In the genomic region with DNA sequence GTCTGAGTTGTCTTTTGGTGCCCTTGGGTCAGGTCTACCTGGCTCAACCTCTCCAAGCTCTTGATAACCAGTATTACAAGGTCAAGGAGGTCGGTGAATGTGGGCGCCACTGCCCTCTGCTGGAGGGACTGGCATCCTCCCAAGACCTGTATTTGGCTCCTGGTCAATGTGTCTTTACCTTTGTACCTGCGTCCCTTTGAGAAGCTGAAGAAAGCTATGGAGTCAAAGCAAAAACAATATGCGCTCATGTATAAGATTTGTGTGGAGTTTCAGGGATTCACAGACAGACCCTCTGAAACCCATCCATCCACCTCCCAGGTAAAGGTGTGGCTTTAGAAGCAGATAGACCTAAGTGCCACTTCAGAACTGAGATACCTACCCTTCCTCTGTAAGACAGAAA, we compare ENCODE assay signal across 8 cellular contexts.
DNase-seq lines count a peak whose midpoint lies in the region; ATAC-seq, FAIRE-seq and TF ChIP-seq lines count a peak whose summit lies in the region.

No MANE protein-coding gene starts in this region.

- ATAC-seq in GM18861 (IDR thresholded peaks at IDR 0.05; ENCODE audit: unreplicated experiment), result no peak

- no peak overlapping the region for H3K27ac Mint-ChIP-seq in activated T-helper 2 cell treated with anti-CD3 and anti-CD28 coated beads, Interferon-gamma antibody, Interleukin-2, Interleukin-4, amounts not matched to agents 10 μg/mL and 5 μg/mL and 100 μg/mL, durations not matched to agents 14 hours and 24 hours and 36 hours

- intact Hi-C loops in activated T-helper 2 cell treated with anti-CD3 and anti-CD28 coated beads, Interferon-gamma antibody, Interleukin-2, Interleukin-4, amounts not matched to agents 10 μg/mL and 5 μg/mL and 100 μg/mL, durations not matched to agents 14 hours and 24 hours and 36 hours (cut with micrococcal nuclease), result loop anchor here (1.0 to 5.0 kb wide), 3 partner anchors 95 to 240 kb away; no protein-coding TSS in a partner anchor
- intact Hi-C loops in cardiac septum (cut with DNase I), result loop anchor here (5.0 kb wide), 1 partner anchor 190 kb away; no protein-coding TSS in a partner anchor

- peak; percentile 91 for TF ChIP-seq CTCF in GM20000 (IDR thresholded peaks at IDR 0.05; ENCODE audit: extremely low read depth, missing control alignments)

- H3K4me1 Mint-ChIP-seq in activated T-helper 2 cell treated with anti-CD3 and anti-CD28 coated beads, Interferon-gamma antibody, Interleukin-2, Interleukin-4, amounts not matched to agents 10 μg/mL and 5 μg/mL and 100 μg/mL, durations not matched to agents 14 hours and 24 hours and 36 hours (ENCODE audit: low read depth), result peaks cover 11% of the 10 kb centered on the region

- no peaks in the 10 kb centered on the region for H3K36me3 Mint-ChIP-seq in activated T-helper 2 cell treated with anti-CD3 and anti-CD28 coated beads, Interferon-gamma antibody, Interleukin-2, Interleukin-4, amounts not matched to agents 10 μg/mL and 5 μg/mL and 100 μg/mL, durations not matched to agents 14 hours and 24 hours and 36 hours (ENCODE audit: low read depth)

- no peaks in the 10 kb centered on the region for H3K9me3 Mint-ChIP-seq in activated T-helper 2 cell treated with anti-CD3 and anti-CD28 coated beads, Interferon-gamma antibody, Interleukin-2, Interleukin-4, amounts not matched to agents 10 μg/mL and 5 μg/mL and 100 μg/mL, durations not matched to agents 14 hours and 24 hours and 36 hours

- H3K27me3 Mint-ChIP-seq in activated T-helper 2 cell treated with anti-CD3 and anti-CD28 coated beads, Interferon-gamma antibody, Interleukin-2, Interleukin-4, amounts not matched to agents 10 μg/mL and 5 μg/mL and 100 μg/mL, durations not matched to agents 14 hours and 24 hours and 36 hours (ENCODE audit: low read depth), result peaks cover 8% of the 10 kb centered on the region

- no peak for FAIRE-seq in RCC 7860 (lab: Jason Lieb, UNC)

- peak; percentile 36 for DNase-seq in AG08395 (ENCODE audit: low spot score)
- DNase-seq in GM20000 (ENCODE audit: low spot score), result peak; percentile 73
- DNase-seq in RCC 7860 (ENCODE audit: low spot score), result peak; percentile 28
- DNase-seq in activated T-helper 2 cell treated with anti-CD3 and anti-CD28 coated beads, Interferon-gamma antibody, Interleukin-2, Interleukin-4, amounts not matched to agents 10 μg/mL and 5 μg/mL and 100 μg/mL, durations not matched to agents 14 hours and 24 hours and 36 hours (ENCODE audit: low spot score), result peak; percentile 63
- peak; percentile 79 for DNase-seq in cardiac septum (ENCODE audit: low spot score)
- peak; percentile 56 to 71 for DNase-seq in stimulated activated CD4-positive, alpha-beta T cell treated with anti-CD3 and anti-CD28 coated beads, Interleukin-15, amount 100 ng/mL, for 1 hour (ENCODE audit: low read depth in 1 of 2, low spot score in 1 of 2)
- no peak for DNase-seq in HuH-7.5 (ENCODE audit: low spot score)

- H3K4me3 Mint-ChIP-seq in activated T-helper 2 cell treated with anti-CD3 and anti-CD28 coated beads, Interferon-gamma antibody, Interleukin-2, Interleukin-4, amounts not matched to agents 10 μg/mL and 5 μg/mL and 100 μg/mL, durations not matched to agents 14 hours and 24 hours and 36 hours (ENCODE audit: low read depth), result no peak overlapping the region
